8 cellular contexts compared by ENCODE assay signal in the genomic region with DNA sequence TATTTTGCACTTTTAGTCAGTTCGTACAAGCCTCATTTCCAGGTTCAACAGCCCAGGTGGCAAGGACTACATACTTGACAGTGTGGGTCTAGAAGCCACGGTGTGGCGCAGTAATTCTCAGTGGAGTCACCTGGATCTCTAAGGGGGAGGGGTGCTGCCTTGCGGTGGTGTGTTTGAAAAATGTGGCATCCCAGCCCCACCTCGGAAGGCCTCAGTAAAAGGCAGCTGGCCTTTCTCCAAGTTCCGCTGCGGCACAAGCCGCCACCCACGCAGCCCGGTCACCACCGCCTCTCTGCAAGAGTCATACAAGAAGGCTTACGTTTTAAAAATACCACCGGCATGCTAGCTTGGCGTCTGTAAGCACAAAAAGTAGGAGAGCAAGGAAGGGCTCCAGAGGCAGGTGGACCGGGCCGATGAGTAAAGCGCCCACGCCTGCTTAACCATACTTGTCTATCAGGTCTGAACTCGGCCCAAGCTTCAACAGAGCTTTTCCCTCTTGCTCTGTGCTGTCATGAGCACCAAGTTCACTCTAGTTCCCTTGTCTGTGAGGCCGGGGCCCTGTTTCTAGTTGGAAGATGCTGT. TPM values are rescaled to one million over a fixed set of nuclear protein-coding genes. Genes with fewer than 3 reads are reported as not detected.
DNase-seq lines count a peak whose midpoint lies in the region; ATAC-seq and TF ChIP-seq lines count a peak whose summit lies in the region.

No MANE protein-coding gene starts in this region.

- H3K36me3 Mint-ChIP-seq in CD14-positive monocyte: peaks cover 0 to 1% of the 10 kb centered on the region in 2 donors

- peak; percentile 74 for DNase-seq in CD14-positive monocyte (ENCODE audit: low spot score)
- DNase-seq in SK-MEL-5 (ENCODE audit: low read depth, low spot score): peak; percentile 16
- DNase-seq in activated naive CD4-positive, alpha-beta T cell treated with anti-CD3 and anti-CD28 coated beads, Interleukin-2, amount 50 U/mL, for 16 hours: peak; percentile 80
- DNase-seq in right atrium auricular region (ENCODE audit: low spot score): peak; percentile 84
- peak; percentile 84 to 89 (median 86) for DNase-seq in stimulated activated CD4-positive, alpha-beta T cell treated with anti-CD3 and anti-CD28 coated beads, Interleukin-12 subunit alpha, Interleukin-12 subunit beta, amount 100 ng/mL, for 48 hours (ENCODE audit: low read depth in 2 of 3, low spot score in 1 of 3)
- DNase-seq in Karpas-422: no peak

- H3K36me3 ChIP-seq in right atrium auricular region (no peaks in the 10 kb centered on the region), Karpas-422 (ENCODE audit: insufficient read depth, low read length) (no peaks in the 10 kb centered on the region)

- no peak overlapping the region for H3K4me2 ChIP-seq in Karpas-422 (ENCODE audit: low read depth, low read length, poor library complexity, severe bottlenecking)

- H3K4me1 ChIP-seq in right atrium auricular region: peaks cover 0 to 63% of the 10 kb centered on the region in 2 donors
- H3K4me1 ChIP-seq in Karpas-422 (ENCODE audit: low read length): peaks cover 23% of the 10 kb centered on the region

- TF ChIP-seq CTCF in CD14-positive monocyte (IDR thresholded peaks at IDR 0.05) (no peak), right atrium auricular region (IDR thresholded peaks at IDR 0.05) (peak in 1 of 2 donors; percentile 15)

- peak overlapping the region in 1 of 2 donors; percentile 11 for H3K4me3 ChIP-seq in right atrium auricular region
- no peak overlapping the region for H3K4me3 ChIP-seq in Karpas-422 (ENCODE audit: low read length)

- intact Hi-C loops in CD14-positive monocyte (cut with micrococcal nuclease): loop anchor here in 1 of 2 donors (5.0 kb wide), 1 partner anchor 34 kb away; no protein-coding TSS in a partner anchor

- ATAC-seq in GM19395 (IDR thresholded peaks at IDR 0.05; ENCODE audit: unreplicated experiment) (peak; percentile 85), HG03460 (IDR thresholded peaks at IDR 0.05; ENCODE audit: unreplicated experiment) (peak; percentile 78)

- H3K4me1 Mint-ChIP-seq in CD14-positive monocyte: peaks cover 70% of the 10 kb centered on the region

- no peaks in the 10 kb centered on the region for H3K9me3 Mint-ChIP-seq in CD14-positive monocyte

- peak overlapping the region; percentile 65 to 85 for H3K4me3 Mint-ChIP-seq in CD14-positive monocyte

- H3K79me2 ChIP-seq in Karpas-422 (ENCODE audit: low read length): no peaks in the 10 kb centered on the region

- H3K9me2 ChIP-seq in Karpas-422 (replicated peaks; ENCODE audit: insufficient read depth, low read length): no peaks in the 10 kb centered on the region

- peak overlapping the region; percentile 69 to 74 for H3K27ac ChIP-seq in right atrium auricular region
- no peak overlapping the region for H3K27ac ChIP-seq in Karpas-422 (ENCODE audit: low read length)

- peaks cover 0 to 6% (median 2%) of the 10 kb centered on the region in 3 donors for H3K27me3 Mint-ChIP-seq in CD14-positive monocyte (ENCODE audit: low read depth in 3 of 3)

- peaks cover 91% of the 10 kb centered on the region for H4K20me1 ChIP-seq in Karpas-422 (ENCODE audit: insufficient read depth, low read depth, low read length)

- in situ Hi-C loops in SK-MEL-5 (cut with HindIII; ENCODE audit: low pct_unique_long_range_greater_than_20kb, low sequenced_read_pairs): no loop called here

- no peaks in the 10 kb centered on the region for H3K9me3 ChIP-seq in right atrium auricular region
- H3K9me3 ChIP-seq in Karpas-422 (ENCODE audit: low read length): no peaks in the 10 kb centered on the region

- H3K27me3 ChIP-seq in right atrium auricular region (no peaks in the 10 kb centered on the region), Karpas-422 (ENCODE audit: low read length) (peaks cover 4% of the 10 kb centered on the region; the same call in 1 of the 2 replicates)

- H3K9ac ChIP-seq in Karpas-422 (ENCODE audit: low read length): no peak overlapping the region

- H3K27ac Mint-ChIP-seq in CD14-positive monocyte: peak overlapping the region in 5 of 7 donors; percentile 17 to 76 (median 30)

- no peak overlapping the region for H2AFZ ChIP-seq in Karpas-422 (ENCODE audit: low read length)

RNA-seq across cellular contexts. Expression of gene SPRED2, which starts 49.5 kb away (rescaled TPM):
- under 1 TPM; 0.20 to 0.33 TPM for polyA plus RNA-seq in CD14-positive monocyte
- total RNA-seq in SK-MEL-5 (2014; rRNA removed; shearing (Covaris generic)): 10.4 and 14.6 TPM in 2 replicates
- 58.1 and 71.8 TPM in 2 replicates for polyA plus RNA-seq in SK-MEL-5 (2015; cell fraction: cytosol; rRNA removed)
- polyA plus RNA-seq in SK-MEL-5 (2015; cell fraction: nucleus; rRNA removed): 20.3 and 30.5 TPM in 2 replicates
- 10 to 100 TPM; 14.7 to 17.3 TPM for total RNA-seq in right atrium auricular region
- 11.9 and 13.9 TPM in 2 replicates for total RNA-seq in Karpas-422 (2014; rRNA removed; shearing (Covaris generic); ENCODE audit: low replicate concordance)
